Comparison of ENCODE assay signal across 12 cellular contexts in the genomic region with DNA sequence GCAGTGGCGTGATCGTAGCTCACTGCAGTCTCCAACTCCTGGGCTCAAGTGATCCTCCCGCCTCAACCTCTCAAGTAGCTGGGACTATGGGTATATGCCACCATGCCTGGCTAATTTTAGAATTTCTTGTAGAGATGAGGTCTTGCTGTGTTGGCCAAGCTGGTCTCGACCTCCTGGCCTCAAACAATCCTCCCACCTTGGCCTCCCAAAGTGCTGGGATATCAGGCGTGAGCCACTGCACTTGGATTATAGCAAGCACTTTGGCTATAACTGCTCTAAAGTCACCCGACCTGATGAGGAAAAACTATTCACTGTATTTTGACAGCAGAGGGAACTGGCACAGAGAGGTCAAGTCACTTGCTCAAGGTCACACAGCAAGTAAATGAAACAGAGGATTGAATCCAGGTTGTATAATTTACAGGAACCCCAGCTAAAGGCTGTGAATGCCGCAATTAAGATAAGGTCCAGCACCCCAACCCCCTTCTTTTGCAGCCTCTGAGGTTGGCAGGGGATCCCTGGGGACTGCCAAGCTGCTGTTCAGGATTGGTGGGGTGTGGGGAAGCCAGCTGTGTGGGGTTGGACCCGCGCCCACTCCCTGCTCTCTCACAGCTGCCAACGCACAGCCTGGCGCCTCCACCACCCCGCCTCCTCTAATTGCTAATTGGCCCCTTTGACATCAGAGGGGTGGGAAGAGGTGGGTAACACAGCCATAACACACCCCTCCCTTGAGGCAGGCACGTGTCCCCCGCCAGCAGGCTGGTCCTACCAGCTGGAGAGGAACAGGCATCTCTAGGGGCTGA. TPM values are rescaled to one million over a fixed set of nuclear protein-coding genes. Genes with fewer than 3 reads are reported as not detected.
DNase-seq lines count a peak whose midpoint lies in the region; ATAC-seq and TF ChIP-seq lines count a peak whose summit lies in the region.
"Had no signal": no experiment of that assay in that cellular context is flagged by ENCODE, and none has a peak within 500 bp of the region (broad histone marks: within the 10 kb centered on the region; RNA-seq: fewer than 3 reads in every experiment).

No MANE protein-coding gene starts in this region.

- H3K36me3 Mint-ChIP-seq in MCF 10A (ENCODE audit: insufficient read depth, unreplicated experiment), result no peaks in the 10 kb centered on the region
- H3K36me3 Mint-ChIP-seq: natural killer cell had no signal

- H3K27ac Mint-ChIP-seq in MCF 10A (ENCODE audit: low read depth, unreplicated experiment), result no peak overlapping the region
- H3K27ac Mint-ChIP-seq: natural killer cell had no signal

- dilution Hi-C loops in mammary epithelial cell (cut with HindIII; ENCODE audit: low sequenced_read_pairs), result no loop called here

- peak; percentile 34 for ATAC-seq in upper lobe of right lung
- ATAC-seq in Right ventricle myocardium inferior, result no peak
- ATAC-seq: natural killer cell had no signal

- H3K4me3 ChIP-seq in mammary epithelial cell (replicated peaks in 1 of 3; ENCODE audit: insufficient read depth in 1 of 3, low read depth in 2 of 3, low read length in 3 of 3) (no peak overlapping the region), upper lobe of right lung (no peak overlapping the region)
- H3K4me3 ChIP-seq: uterus had no signal

- CTCF ChIA-PET in MCF 10A (lab: Yijun Ruan, JAX) (interaction anchor here (1.0 to 1.5 kb wide), 2 partner anchors 57 to 229 kb away, joined by 3 to 5 read pairs; no protein-coding TSS in a partner anchor), mammary epithelial cell (lab: Charles Lee; ENCODE audit: low non-redundant PET) (interaction anchor here (0.6 kb wide), 1 partner anchor 57 kb away, joined by 7 read pairs; no protein-coding TSS in a partner anchor)

- H3K9me3 Mint-ChIP-seq in MCF 10A (ENCODE audit: unreplicated experiment), result no peaks in the 10 kb centered on the region
- H3K9me3 Mint-ChIP-seq: natural killer cell had no signal

- DNase-seq in MCF 10A (ENCODE audit: unreplicated experiment), result peak; percentile 14
- DNase-seq in mammary epithelial cell, result no peak
- peak; percentile 33 for DNase-seq in NCI-H345 treated with DMSO at 0.1 percent for 48 hours (lab: John Stamatoyannopoulos, UW; ENCODE audit: unreplicated experiment)
- peak; percentile 15 for DNase-seq in fibroblast of peridontal ligament (ENCODE audit: extremely low read depth)
- DNase-seq in upper lobe of right lung, result no peak
- DNase-seq in DMS53 (lab: John Stamatoyannopoulos, UW), result no peak
- no peak for DNase-seq in Right ventricle myocardium inferior (ENCODE audit: missing footprints)
- no peak for DNase-seq in HT-29 (ENCODE audit: low spot score)
- DNase-seq: natural killer cell; stimulated activated CD4-positive, alpha-beta T cell treated with anti-CD3 and anti-CD28 coated beads, Interleukin-4, amount 100 ng/mL, for 4 hours; T1000; uterus had no signal

- H3K27me3 ChIP-seq in mammary epithelial cell (ENCODE audit: insufficient read depth, low read length), result no peaks in the 10 kb centered on the region
- peaks cover 19% of the 10 kb centered on the region for H3K27me3 ChIP-seq in upper lobe of right lung
- H3K27me3 ChIP-seq: uterus had no signal

- no peak for TF ChIP-seq CTCF in MCF 10A (IDR thresholded peaks at IDR 0.05; ENCODE audit: unreplicated experiment)
- TF ChIP-seq CTCF in mammary epithelial cell (conservative IDR thresholded peaks at IDR 0.05 in 1 of 2, IDR thresholded peaks at IDR 0.05 in 1 of 2; ENCODE audit: extremely low read depth in 1 of 2, insufficient read depth in 1 of 2, low read depth in 1 of 2, low read length in 2 of 2), result no peak
- no peak for TF ChIP-seq CTCF in upper lobe of right lung (IDR thresholded peaks at IDR 0.05)

- intact Hi-C loops in MCF 10A (cut with micrococcal nuclease) (no loop called here), mammary epithelial cell (cut with micrococcal nuclease) (no loop called here), upper lobe of right lung (cut with DNase I) (no loop called here), Right ventricle myocardium inferior (cut with DNase I) (no loop called here)

- in situ Hi-C loops in mammary epithelial cell (cut with MboI; ENCODE audit: low sequenced_read_pairs in 2 of 2), result no loop called here

- H3K36me3 ChIP-seq in mammary epithelial cell (ENCODE audit: insufficient read depth, low read length), result no peaks in the 10 kb centered on the region
- no peaks in the 10 kb centered on the region for H3K36me3 ChIP-seq in upper lobe of right lung
- H3K36me3 ChIP-seq: uterus had no signal

- H3K4me1 ChIP-seq in mammary epithelial cell (ENCODE audit: insufficient read depth, low read length) (no peaks in the 10 kb centered on the region), upper lobe of right lung (no peaks in the 10 kb centered on the region)
- H3K4me1 ChIP-seq: uterus had no signal

- H3K27me3 Mint-ChIP-seq in MCF 10A (ENCODE audit: insufficient read depth, unreplicated experiment), result no peaks in the 10 kb centered on the region

- H3K27ac ChIP-seq in mammary epithelial cell (ENCODE audit: insufficient read depth, low read depth, low read length) (no peak overlapping the region), upper lobe of right lung (no peak overlapping the region)
- H3K27ac ChIP-seq: uterus had no signal

- BruUV-seq in MCF 10A (replicated peaks; lab: Mats Ljungman, UMichigan) (no TSS peak), mammary epithelial cell (replicated peaks; lab: Mats Ljungman, UMichigan) (no TSS peak)

- WGBS in mammary epithelial cell (ENCODE audit: low coverage, missing lambda C conversion rate), result 30% methylated on average over 13 of the region's 14 CpGs

- H4K20me1 ChIP-seq in mammary epithelial cell (ENCODE audit: insufficient read depth, low read length), result no peaks in the 10 kb centered on the region

- no peak overlapping the region for H3K4me2 ChIP-seq in mammary epithelial cell (ENCODE audit: insufficient read depth, low read depth, low read length)

- H3K9ac ChIP-seq in mammary epithelial cell (ENCODE audit: insufficient read depth, low read length), result no peak overlapping the region

- H3K4me3 Mint-ChIP-seq in MCF 10A (ENCODE audit: unreplicated experiment), result no peak overlapping the region
- H3K4me3 Mint-ChIP-seq: natural killer cell had no signal

- POLR2A ChIA-PET in MCF 10A (lab: Yijun Ruan, JAX), result interaction anchor here (0.6 to 1.2 kb wide), 2 partner anchors 42 to 143 kb away, joined by 3 read pairs; no protein-coding TSS in a partner anchor

- no peaks in the 10 kb centered on the region for H3K4me1 Mint-ChIP-seq in MCF 10A (ENCODE audit: insufficient read depth, unreplicated experiment)

- no peak overlapping the region for H2AFZ ChIP-seq in mammary epithelial cell (ENCODE audit: low read depth, low read length)

- H3K9me3 ChIP-seq in mammary epithelial cell (replicated peaks; ENCODE audit: insufficient read depth, low read length), result no peaks in the 10 kb centered on the region
- no peaks in the 10 kb centered on the region for H3K9me3 ChIP-seq in upper lobe of right lung
- H3K9me3 ChIP-seq: uterus had no signal

- H3K79me2 ChIP-seq in mammary epithelial cell (ENCODE audit: insufficient read depth, low read length), result no peaks in the 10 kb centered on the region

RNA-seq across cellular contexts. Expression of gene TMIGD2, which starts 6.0 kb away (rescaled TPM):
- total RNA-seq in MCF 10A (2022) (not detected in 2 replicates), mammary epithelial cell (not detected), upper lobe of right lung (2.7 TPM), Right ventricle myocardium inferior (not detected)
- not detected for polyA plus RNA-seq in mammary epithelial cell
- polyA minus RNA-seq in mammary epithelial cell, result not detected
- total RNA-seq in HT-29 (2014; rRNA removed; shearing (Covaris generic)), result not detected in 2 replicates

RNA-seq across cellular contexts. Expression of gene FSD1, which starts 8.2 kb away (rescaled TPM):
- total RNA-seq in MCF 10A (2022), result not detected in 2 replicates
- 1 to 10 TPM in 1 of 2 donors, under 1 TPM in 1; 0.50 to 7.8 TPM for total RNA-seq in mammary epithelial cell
- 3.0 TPM for polyA plus RNA-seq in mammary epithelial cell
- polyA minus RNA-seq in mammary epithelial cell, result not detected
- total RNA-seq in upper lobe of right lung, result 1.5 TPM
- total RNA-seq in Right ventricle myocardium inferior, result not detected
- total RNA-seq in HT-29 (2014; rRNA removed; shearing (Covaris generic)), result 0.41 and 0.60 TPM in 2 replicates

RNA-seq across cellular contexts. Expression of gene SHD, which starts 17.1 kb away (rescaled TPM):
- total RNA-seq in MCF 10A (2022) (not detected in 2 replicates), mammary epithelial cell (not detected), upper lobe of right lung (not detected), Right ventricle myocardium inferior (not detected)
- polyA plus RNA-seq in mammary epithelial cell, result not detected
- not detected for polyA minus RNA-seq in mammary epithelial cell
- total RNA-seq in HT-29 (2014; rRNA removed; shearing (Covaris generic)), result 0.21 and 1.6 TPM in 2 replicates

RNA-seq across cellular contexts. Expression of gene STAP2, which starts 42.5 kb away (rescaled TPM):
- total RNA-seq in MCF 10A (2022) (14.8 and 20.3 TPM in 2 replicates), mammary epithelial cell (10 to 100 TPM; 26.7 to 52.8 TPM), upper lobe of right lung (16.1 TPM), Right ventricle myocardium inferior (4.3 TPM)
- 55.0 TPM for polyA plus RNA-seq in mammary epithelial cell
- polyA minus RNA-seq in mammary epithelial cell, result 40.1 TPM
- 69.6 and 74.4 TPM in 2 replicates for total RNA-seq in HT-29 (2014; rRNA removed; shearing (Covaris generic))

RNA-seq across cellular contexts. Expression of gene MPND, which starts 47.2 kb away (rescaled TPM):
- total RNA-seq in MCF 10A (2022) (2.4 and 7.2 TPM in 2 replicates), mammary epithelial cell (10 to 100 TPM in 1 of 2 donors, 1 to 10 TPM in 1; 4.3 to 12.5 TPM), upper lobe of right lung (29.3 TPM), Right ventricle myocardium inferior (21.0 TPM)
- polyA plus RNA-seq in mammary epithelial cell, result 5.5 TPM
- polyA minus RNA-seq in mammary epithelial cell, result 2.0 TPM
- total RNA-seq in HT-29 (2014; rRNA removed; shearing (Covaris generic)), result 9.4 and 18.6 TPM in 2 replicates

Comparison
In these comparisons a context has a peak if more than half of its experiments do, and no peak if none do; other contexts are left out.
1. DNase-seq: peak in MCF 10A (single experiment), NCI-H345 treated with DMSO at 0.1 percent for 48 hours (single experiment) and fibroblast of peridontal ligament (single experiment); none in mammary epithelial cell (single experiment), upper lobe of right lung (single experiment), DMS53 (single experiment), Right ventricle myocardium inferior (single experiment) and HT-29 (single experiment).